In genomic region chr7:155800741-155801267, GRCh38 we compare ENCODE assay signal across 1 cellular context.
A peak's percentile ranks its signal among the peaks of the same experiment; 100 is the strongest.
TF ChIP-seq lines count a peak whose summit lies in the region.

No MANE protein-coding gene starts in this region.

TF ChIP-seq in HepG2, 621 proteins besides CTCF, POLR2A, EP300 and RAD21 (continued from another document and continues in another):
- TF ChIP-seq ATF3 (CRISPR knock-in tag; IDR thresholded peaks at IDR 0.05) (no peak), NR2F6 (IDR thresholded peaks at IDR 0.05) (no peak), NR2F6 (CRISPR knock-in tag; IDR thresholded peaks at IDR 0.05) (0 out of 2 replicates have a peak, but pooled peaks have one; percentile 16), ZNF136 (CRISPR knock-in tag; IDR thresholded peaks at IDR 0.05; ENCODE audit: low read depth) (no peak), TFE3 (CRISPR knock-in tag; IDR thresholded peaks at IDR 0.05) (peak; percentile 89), FIP1L1 (IDR thresholded peaks at IDR 0.05; ENCODE audit: borderline replicate concordance, insufficient read depth, low read depth, low read length) (no peak), RBAK (CRISPR knock-in tag; IDR thresholded peaks at IDR 0.05) (no peak), YY1 (IDR thresholded peaks at IDR 0.05; ENCODE audit: insufficient read depth, insufficient replicate concordance, low read depth, low read length) (no peak), GMEB2 (CRISPR knock-in tag; IDR thresholded peaks at IDR 0.05; ENCODE audit: low read depth) (no peak), KIAA2018 (CRISPR knock-in tag; IDR thresholded peaks at IDR 0.05; ENCODE audit: borderline replicate concordance) (no peak), TBP (CRISPR knock-in tag; IDR thresholded peaks at IDR 0.05) (no peak), DNMT3B (CRISPR knock-in tag; conservative IDR thresholded peaks at IDR 0.05) (no peak), FOSL2 (CRISPR knock-in tag; IDR thresholded peaks at IDR 0.05) (no peak), ZNF574 (CRISPR knock-in tag; IDR thresholded peaks at IDR 0.05) (no peak), NR0B2 (CRISPR knock-in tag; IDR thresholded peaks at IDR 0.05) (no peak), NBN (conservative IDR thresholded peaks at IDR 0.05) (no peak), ZNF121 (CRISPR knock-in tag; IDR thresholded peaks at IDR 0.05) (no peak), DBP (CRISPR knock-in tag; IDR thresholded peaks at IDR 0.05; ENCODE audit: not compliant biosample characterization) (no peak), TRAFD1 (CRISPR knock-in tag; IDR thresholded peaks at IDR 0.05; ENCODE audit: borderline replicate concordance) (no peak), NR2F2 (IDR thresholded peaks at IDR 0.05; ENCODE audit: borderline replicate concordance, low read depth) (no peak), ZNF773 (CRISPR knock-in tag; IDR thresholded peaks at IDR 0.05; ENCODE audit: borderline replicate concordance) (no peak), ARNT2 (CRISPR knock-in tag; IDR thresholded peaks at IDR 0.05; ENCODE audit: low read depth) (no peak), TFDP2 (CRISPR knock-in tag; IDR thresholded peaks at IDR 0.05) (no peak), TRIM24 (CRISPR knock-in tag; IDR thresholded peaks at IDR 0.05) (no peak), NFE2L1 (CRISPR knock-in tag; IDR thresholded peaks at IDR 0.05; ENCODE audit: borderline replicate concordance) (no peak), BORCS8-MEF2B (CRISPR knock-in tag; IDR thresholded peaks at IDR 0.05) (peak; percentile 51; the same call in 1 of the 2 replicates), SMYD3 (CRISPR knock-in tag; IDR thresholded peaks at IDR 0.05) (no peak), GLMP (CRISPR knock-in tag; IDR thresholded peaks at IDR 0.05; ENCODE audit: borderline replicate concordance) (no peak), FUBP1 (CRISPR knock-in tag; IDR thresholded peaks at IDR 0.05; ENCODE audit: borderline replicate concordance) (no peak), ZNF746 (CRISPR knock-in tag; IDR thresholded peaks at IDR 0.05) (no peak), RFX5 (IDR thresholded peaks at IDR 0.05; ENCODE audit: low read depth, low read length) (no peak), TFAP4 (IDR thresholded peaks at IDR 0.05; ENCODE audit: borderline replicate concordance, low read depth) (no peak)
